Comparison of ENCODE assay signal across 18 cellular contexts in the genomic region with DNA sequence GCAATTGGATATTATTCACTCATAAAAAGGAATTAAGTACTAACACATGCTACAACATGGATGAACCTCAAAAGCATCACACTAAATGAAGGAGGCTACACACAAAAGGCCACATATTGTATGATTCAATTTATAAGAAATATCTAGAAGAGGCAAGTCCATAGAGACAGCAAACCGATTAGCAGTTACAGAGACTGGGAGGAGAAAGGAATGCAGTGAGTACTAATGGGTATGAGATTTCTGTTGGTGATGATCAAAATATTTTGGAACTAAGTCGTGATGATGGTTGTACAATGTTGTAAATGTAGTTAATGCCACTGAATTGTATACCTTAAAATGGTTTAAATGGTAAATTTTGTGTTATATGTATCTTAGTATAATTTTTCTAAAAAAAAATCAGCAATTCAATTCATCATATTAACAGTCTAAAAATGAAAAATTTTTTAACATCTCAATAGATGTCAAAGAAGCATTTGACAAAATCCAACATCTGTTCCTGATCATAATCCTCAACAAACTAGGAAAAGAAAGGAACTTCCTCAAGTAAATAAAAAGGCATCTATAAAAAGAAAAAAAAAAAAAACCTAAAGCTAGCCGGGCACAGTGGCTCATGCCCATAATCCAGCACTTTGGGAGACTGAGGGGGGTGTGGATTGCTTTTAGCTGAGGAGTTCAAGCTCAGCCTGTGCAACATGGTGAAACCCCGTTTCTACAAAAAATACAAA.
"Had no signal": no experiment of that assay in that cellular context is flagged by ENCODE, and none has a peak within 500 bp of the region (broad histone marks: within the 10 kb centered on the region; RNA-seq: fewer than 3 reads in every experiment).

No MANE protein-coding gene starts in this region.

- H3K27ac Mint-ChIP-seq: endodermal cell, natural killer cell had no signal

- ATAC-seq: gastrocnemius medialis, heart right ventricle, natural killer cell had no signal

- H3K9me3 Mint-ChIP-seq: natural killer cell, neural crest cell had no signal

- H3K4me1 ChIP-seq: gastrocnemius medialis, heart right ventricle, right atrium auricular region, sigmoid colon had no signal

- FAIRE-seq: endothelial cell of umbilical vein, islet of Langerhans, small intestine had no signal

- DNase-seq: effector CD4-positive, alpha-beta T cell; endodermal cell; gastrocnemius medialis; heart right ventricle; hypothalamus; kidney glomerular epithelial cell; natural killer cell; posterior cingulate gyrus; sigmoid colon; small intestine; stimulated activated CD4-positive, alpha-beta T cell treated with anti-CD3 and anti-CD28 coated beads, Interleukin-12 subunit alpha, Interleukin-12 subunit beta, amount 100 ng/mL, for 4 hours; stimulated activated naive CD4-positive, alpha-beta T cell; trophoblast cell had no signal

- H3K4me1 Mint-ChIP-seq: natural killer cell, neural crest cell had no signal

- H3K9me3 ChIP-seq: gastrocnemius medialis, heart right ventricle, right atrium auricular region, sigmoid colon had no signal

- H3K4me3 Mint-ChIP-seq: endodermal cell, natural killer cell, neural crest cell had no signal

- H3K36me3 Mint-ChIP-seq: natural killer cell had no signal

- H3K36me3 ChIP-seq: gastrocnemius medialis, heart right ventricle, right atrium auricular region, sigmoid colon had no signal

- H3K27me3 ChIP-seq: gastrocnemius medialis, right atrium auricular region, sigmoid colon had no signal

- H3K4me3 ChIP-seq: coronary artery, gastrocnemius medialis, heart right ventricle, right atrium auricular region, sigmoid colon had no signal

- H3K27ac ChIP-seq: coronary artery, gastrocnemius medialis, heart right ventricle, right atrium auricular region, sigmoid colon had no signal
